In the genomic region with DNA sequence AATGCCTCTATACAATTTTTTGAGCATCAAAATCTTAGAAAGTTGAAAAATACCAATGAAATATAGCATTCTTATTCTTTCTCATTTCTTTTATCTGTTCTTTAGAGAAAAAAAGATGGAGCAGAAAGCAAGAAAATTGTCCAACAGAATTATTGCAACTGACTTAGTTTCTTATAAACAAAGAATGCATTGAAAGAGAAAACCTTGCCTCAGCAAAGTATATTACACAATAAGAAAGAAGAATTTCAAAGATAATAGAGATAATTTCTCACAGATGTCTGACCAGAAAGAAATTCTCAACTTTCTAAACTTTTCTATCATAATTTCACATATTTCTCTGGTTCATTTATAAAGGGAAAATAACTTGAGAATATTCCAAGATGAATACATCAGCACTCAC, we compare ENCODE assay signal across 14 cellular contexts. TPM values are rescaled to one million over a fixed set of nuclear protein-coding genes. Genes with fewer than 3 reads are reported as not detected.
DNase-seq lines count a peak whose midpoint lies in the region; ATAC-seq lines count a peak whose summit lies in the region.
"Had no signal": no experiment of that assay in that cellular context is flagged by ENCODE, and none has a peak within 500 bp of the region (broad histone marks: within the 10 kb centered on the region; RNA-seq: fewer than 3 reads in every experiment).

No MANE protein-coding gene starts in this region.

- H3K36me3 Mint-ChIP-seq in activated CD8-positive, alpha-beta memory T cell treated with anti-CD3 and anti-CD28 coated beads, Interleukin-2, amount 10 ng/mL, durations not matched to agents 7 days and 5 days = peaks cover 3% of the 10 kb centered on the region
- H3K36me3 Mint-ChIP-seq: CD14-positive monocyte; CD8-positive, alpha-beta memory T cell had no signal

- peaks cover 10% of the 10 kb centered on the region for H3K27me3 Mint-ChIP-seq in activated CD8-positive, alpha-beta memory T cell treated with anti-CD3 and anti-CD28 coated beads, Interleukin-2, amount 10 ng/mL, durations not matched to agents 7 days and 5 days

- CTCF ChIA-PET in activated CD8-positive, alpha-beta memory T cell treated with anti-CD3 and anti-CD28 coated beads, Interleukin-2, amount 10 ng/mL, durations not matched to agents 7 days and 5 days (lab: Charles Lee) = interaction anchor here (1.0 to 1.3 kb wide), 4 partner anchors 7 to 46 kb away, joined by 3 to 5 read pairs (median 3); no protein-coding TSS in a partner anchor

- peak; percentile 25 for DNase-seq in AG20443 (ENCODE audit: low spot score)
- DNase-seq in SK-N-MC (ENCODE audit: low read depth, low spot score) = no peak
- DNase-seq in epidermal melanocyte (ENCODE audit: insufficient read length, low spot score) = peak; percentile 38
- DNase-seq in sciatic nerve (ENCODE audit: low spot score) = no peak
- DNase-seq in activated CD8-positive, alpha-beta memory T cell treated with anti-CD3 and anti-CD28 coated beads, Interleukin-2, amount 10 ng/mL, durations not matched to agents 7 days and 5 days = no peak
- DNase-seq: CD8-positive, alpha-beta memory T cell; DMS53; GF-D8; GOT3; H9 had no signal

- H3K9me3 Mint-ChIP-seq in activated CD8-positive, alpha-beta memory T cell treated with anti-CD3 and anti-CD28 coated beads, Interleukin-2, amount 10 ng/mL, durations not matched to agents 7 days and 5 days (ENCODE audit: low read depth) = no peaks in the 10 kb centered on the region
- H3K9me3 Mint-ChIP-seq: CD14-positive monocyte; CD8-positive, alpha-beta memory T cell; H9 had no signal

- peak overlapping the region; percentile 93 for H3K27ac ChIP-seq in SK-N-MC
- H3K27ac ChIP-seq: HL-60 had no signal

- H3K36me3 ChIP-seq in SK-N-MC (ENCODE audit: insufficient read depth, low read length) = no peaks in the 10 kb centered on the region

- H3K9ac ChIP-seq in SK-N-MC (ENCODE audit: insufficient read length) = peak overlapping the region; percentile 59

- intact Hi-C loops in sciatic nerve (cut with DNase I) = no loop called here

- no peak overlapping the region for H3K4me3 Mint-ChIP-seq in activated CD8-positive, alpha-beta memory T cell treated with anti-CD3 and anti-CD28 coated beads, Interleukin-2, amount 10 ng/mL, durations not matched to agents 7 days and 5 days
- H3K4me3 Mint-ChIP-seq: CD14-positive monocyte; CD8-positive, alpha-beta memory T cell; H9 had no signal

- ATAC-seq in sciatic nerve = peak; percentile 75
- no peak for ATAC-seq in activated CD8-positive, alpha-beta memory T cell treated with anti-CD3 and anti-CD28 coated beads, Interleukin-2, amount 10 ng/mL, durations not matched to agents 7 days and 5 days
- no peak for ATAC-seq in HG03135 (IDR thresholded peaks at IDR 0.05; ENCODE audit: unreplicated experiment)
- no peak for ATAC-seq in GM19023 (IDR thresholded peaks at IDR 0.05; ENCODE audit: unreplicated experiment)

- peak overlapping the region; percentile 55 for H3K4me3 ChIP-seq in SK-N-MC

- H3K4me1 Mint-ChIP-seq in activated CD8-positive, alpha-beta memory T cell treated with anti-CD3 and anti-CD28 coated beads, Interleukin-2, amount 10 ng/mL, durations not matched to agents 7 days and 5 days = peaks cover 15% of the 10 kb centered on the region
- H3K4me1 Mint-ChIP-seq: CD8-positive, alpha-beta memory T cell had no signal

- H3K9me3 ChIP-seq in SK-N-MC (ENCODE audit: low read depth, low read length) = no peaks in the 10 kb centered on the region

- no peak overlapping the region for H3K27ac Mint-ChIP-seq in activated CD8-positive, alpha-beta memory T cell treated with anti-CD3 and anti-CD28 coated beads, Interleukin-2, amount 10 ng/mL, durations not matched to agents 7 days and 5 days
- H3K27ac Mint-ChIP-seq: CD14-positive monocyte; CD8-positive, alpha-beta memory T cell; H9 had no signal

RNA-seq across cellular contexts. Expression of gene PRNP, which starts 11.6 kb away (rescaled TPM):
- total RNA-seq in sciatic nerve = 226 TPM
- total RNA-seq in activated CD8-positive, alpha-beta memory T cell treated with anti-CD3 and anti-CD28 coated beads, Interleukin-2, amount 10 ng/mL, durations not matched to agents 7 days and 5 days = 10 to 100 TPM; 37.4 to 50.4 TPM

RNA-seq across cellular contexts. Expression of gene PRND, which starts 47.0 kb away (rescaled TPM):
- 0.62 TPM for total RNA-seq in sciatic nerve
- total RNA-seq in activated CD8-positive, alpha-beta memory T cell treated with anti-CD3 and anti-CD28 coated beads, Interleukin-2, amount 10 ng/mL, durations not matched to agents 7 days and 5 days = not detected
- total RNA-seq: CD8-positive, alpha-beta memory T cell had no signal

Comparison
In these comparisons a context has a peak if more than half of its experiments do, and no peak if none do; other contexts are left out.
1. DNase-seq: peak in AG20443 (single experiment) and epidermal melanocyte (single experiment); none in SK-N-MC (single experiment), sciatic nerve (single experiment) and activated CD8-positive, alpha-beta memory T cell treated with anti-CD3 and anti-CD28 coated beads, Interleukin-2, amount 10 ng/mL, durations not matched to agents 7 days and 5 days (single experiment).